1 cellular context compared by ENCODE assay signal in genomic region chr1:16120940-16121410, GRCh38.
TF ChIP-seq lines count a peak whose summit lies in the region.

No MANE protein-coding gene starts in this region.

TF ChIP-seq in HepG2, 621 proteins besides CTCF, POLR2A, EP300 and RAD21 (continued from another document):
- TF ChIP-seq SOX13 (IDR thresholded peaks at IDR 0.05): no peak
- peak in 1 of 2 experiments; percentile 46; a peak in 1 of 4 replicates for TF ChIP-seq SOX13 (CRISPR knock-in tag; conservative IDR thresholded peaks at IDR 0.05 in 1 of 2, IDR thresholded peaks at IDR 0.05 in 1 of 2)
- 0 out of 2 replicates have a peak, but pooled peaks have one; percentile 21 for TF ChIP-seq ZMYM2 (CRISPR knock-in tag; IDR thresholded peaks at IDR 0.05)
